In genomic region chr7:98748090-98748489, GRCh38 we compare ENCODE assay signal across 8 cellular contexts.
"Had no signal": no experiment of that assay in that cellular context is flagged by ENCODE, and none has a peak within 500 bp of the region (broad histone marks: within the 10 kb centered on the region; RNA-seq: fewer than 3 reads in every experiment).

No MANE protein-coding gene starts in this region.

- FAIRE-seq: G401.6, GM12878, GM12891, GM12892, GM18507, GM19239 had no signal

- DNase-seq: GDM1, GF-D8 had no signal

- ATAC-seq: GM12878 had no signal

- H3K4me3 ChIP-seq: GM12878 had no signal
